In genomic region chr12:77746108-77746507, GRCh38 we compare ENCODE assay signal across 8 cellular contexts.
A peak's percentile ranks its signal among the peaks of the same experiment; 100 is the strongest.
DNase-seq lines count a peak whose midpoint lies in the region; ATAC-seq lines count a peak whose summit lies in the region.

No MANE protein-coding gene starts in this region.

- ATAC-seq in GM18867 (IDR thresholded peaks at IDR 0.05; ENCODE audit: unreplicated experiment) (peak; percentile 100), HG02943 (IDR thresholded peaks at IDR 0.05; ENCODE audit: low read depth, unreplicated experiment) (peak; percentile 100)

- intact Hi-C loops in posterior vena cava (cut with DNase I) = no loop called here

- peak; percentile 97 for DNase-seq in NCI-H2107 treated with DMSO at 0.1 percent for 48 hours (lab: John Stamatoyannopoulos, UW; ENCODE audit: unreplicated experiment)
- DNase-seq in glomerular visceral epithelial cell (ENCODE audit: extremely low spot score) = peak; percentile 48
- no peak for DNase-seq in posterior vena cava (ENCODE audit: low spot score)
- no peak for DNase-seq in iPS-NIHi11 (ENCODE audit: low spot score)
- DNase-seq in activated CD8-positive, alpha-beta memory T cell treated with anti-CD3 and anti-CD28 coated beads for 24 hours = no peak
- DNase-seq in SIG-M5 treated with dmso at 0.1 percent for 504 hours (lab: John Stamatoyannopoulos, UW; ENCODE audit: unreplicated experiment) = no peak

Comparison
In these comparisons a context has a peak if more than half of its experiments do, and no peak if none do; other contexts are left out.
1. DNase-seq: peak in NCI-H2107 treated with DMSO at 0.1 percent for 48 hours (single experiment) and glomerular visceral epithelial cell (single experiment); none in posterior vena cava (single experiment), iPS-NIHi11 (single experiment), activated CD8-positive, alpha-beta memory T cell treated with anti-CD3 and anti-CD28 coated beads for 24 hours (single experiment) and SIG-M5 treated with dmso at 0.1 percent for 504 hours (single experiment).